ENCODE assay signal across 27 cellular contexts in genomic region chr16:21203155-21203797, GRCh38. TPM values are rescaled to one million over a fixed set of nuclear protein-coding genes. Genes with fewer than 3 reads are reported as not detected.
"Had no signal": no experiment of that assay in that cellular context is flagged by ENCODE, and none has a peak within 500 bp of the region (broad histone marks: within the 10 kb centered on the region; RNA-seq: fewer than 3 reads in every experiment).

No MANE protein-coding gene starts in this region.

- H3K4me3 ChIP-seq: coronary artery, dorsolateral prefrontal cortex, gastroesophageal sphincter, hepatocyte, lower lobe of right lung, right lobe of liver, skin epidermis, uterus had no signal

- H3K27me3 ChIP-seq: hepatocyte, right lobe of liver, uterus had no signal

- H3K27ac ChIP-seq: coronary artery, dorsolateral prefrontal cortex, gastroesophageal sphincter, hepatocyte, lower lobe of right lung, right lobe of liver, skin epidermis, uterus had no signal

- DNase-seq: activated B cell treated with CpG ODN at 0.5 μM for 24 hours; activated CD4-positive, alpha-beta T cell treated with anti-CD3 and anti-CD28 coated beads, Interleukin-2, amount 50 U/mL, for 1 hour; activated CD8-positive, alpha-beta T cell treated with anti-CD3 and anti-CD28 coated beads for 36 hours; activated T-cell treated with anti-CD3 and anti-CD28 coated beads, Interleukin-2, amount 50 U/mL, for 4 hours; anterior cingulate cortex; cerebellar nuclear complex; dorsolateral prefrontal cortex; effector memory CD4-positive, alpha-beta T cell; erythroblast; left cardiac atrium; lower lobe of right lung; mesenchymal stem cell; posterior cingulate gyrus; right lobe of liver; stimulated activated CD4-positive, alpha-beta T cell treated with anti-CD3 and anti-CD28 coated beads, Interleukin-4, amount 100 ng/mL, for 24 hours; substantia nigra; T-helper 1 cell; uterus had no signal

- H3K9me3 ChIP-seq: gastroesophageal sphincter, lower lobe of right lung, right lobe of liver, uterus had no signal

- H3K36me3 ChIP-seq: gastroesophageal sphincter, lower lobe of right lung, right lobe of liver, uterus had no signal

- H3K4me1 ChIP-seq: gastroesophageal sphincter, lower lobe of right lung, uterus had no signal

RNA-seq across cellular contexts. Expression of gene ZP2, which starts 8.1 kb away (rescaled TPM):
- total RNA-seq: activated B cell treated with CpG ODN at 0.5 μM for 24 hours; activated CD8-positive, alpha-beta T cell treated with anti-CD3 and anti-CD28 coated beads for 36 hours; activated naive CD4-positive, alpha-beta T cell treated with anti-CD3 and anti-CD28 coated beads, Interleukin-2, amount 50 U/mL, for 72 hours; activated T-cell treated with anti-CD3 and anti-CD28 coated beads, Interleukin-2, amount 50 U/mL, for 4 hours; activated T-helper 17 cell treated with anti-CD3 and anti-CD28 coated beads, Interleukin-2, amount 50 U/mL, for 72 hours; gastroesophageal sphincter; left cardiac atrium; lower lobe of right lung; natural killer cell treated with Interleukin-12 subunit alpha and Interleukin-12 subunit beta and Interleukin-15 and Interleukin-18, amount 100 ng/mL, for 72 hours; osteoblast; right lobe of liver had no signal
- polyA plus RNA-seq: hepatocyte, keratinocyte had no signal

RNA-seq across cellular contexts. Expression of gene ANKS4B, which starts 30.2 kb away (rescaled TPM):
- total RNA-seq: activated B cell treated with CpG ODN at 0.5 μM for 24 hours; activated CD8-positive, alpha-beta T cell treated with anti-CD3 and anti-CD28 coated beads for 36 hours; activated naive CD4-positive, alpha-beta T cell treated with anti-CD3 and anti-CD28 coated beads, Interleukin-2, amount 50 U/mL, for 72 hours; activated T-cell treated with anti-CD3 and anti-CD28 coated beads, Interleukin-2, amount 50 U/mL, for 4 hours; activated T-helper 17 cell treated with anti-CD3 and anti-CD28 coated beads, Interleukin-2, amount 50 U/mL, for 72 hours; gastroesophageal sphincter; left cardiac atrium; lower lobe of right lung; natural killer cell treated with Interleukin-12 subunit alpha and Interleukin-12 subunit beta and Interleukin-15 and Interleukin-18, amount 100 ng/mL, for 72 hours; osteoblast; uterus had no signal
- polyA plus RNA-seq: keratinocyte had no signal

RNA-seq across cellular contexts. Expression of gene DNAH3, which starts 52.6 kb away (rescaled TPM):
- total RNA-seq: activated B cell treated with CpG ODN at 0.5 μM for 24 hours; activated naive CD4-positive, alpha-beta T cell treated with anti-CD3 and anti-CD28 coated beads, Interleukin-2, amount 50 U/mL, for 72 hours; activated T-cell treated with anti-CD3 and anti-CD28 coated beads, Interleukin-2, amount 50 U/mL, for 4 hours; osteoblast; right lobe of liver had no signal
